7 cellular contexts compared by ENCODE assay signal in the genomic region with DNA sequence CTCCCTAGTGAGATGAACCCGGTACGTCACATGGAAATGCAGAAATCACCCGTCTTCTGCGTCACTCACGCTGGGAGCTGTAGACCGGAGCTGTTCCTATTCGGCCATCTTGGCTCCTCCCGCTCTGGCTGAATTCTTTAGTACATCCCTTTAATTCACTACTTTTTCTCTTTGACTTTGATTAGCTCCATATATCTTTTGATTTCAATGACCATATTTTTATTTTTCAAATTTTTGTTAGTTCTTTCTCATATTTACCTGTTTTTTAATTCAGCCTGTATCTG. TPM values are rescaled to one million over a fixed set of nuclear protein-coding genes. Genes with fewer than 3 reads are reported as not detected.
A peak's percentile ranks its signal among the peaks of the same experiment; 100 is the strongest.
DNase-seq lines count a peak whose midpoint lies in the region; ATAC-seq and TF ChIP-seq lines count a peak whose summit lies in the region.
"Not testable (repeated sequence)": the region's sequence is repeated elsewhere in the genome, so short reads cannot be mapped to it uniquely, and the experiment has no call there.

No MANE protein-coding gene starts in this region.

- not testable (repeated sequence) for TF ChIP-seq CTCF in CD8-positive, alpha-beta T cell (IDR thresholded peaks at IDR 0.05); HEK293 (tag by site-specific recombination; IDR thresholded peaks at IDR 0.05); RWPE1 (conservative IDR thresholded peaks at IDR 0.05; ENCODE audit: low read depth); fibroblast of villous mesenchyme (IDR thresholded peaks at IDR 0.05; ENCODE audit: insufficient read depth, low read depth, low read length); neural progenitor cell (IDR thresholded peaks at IDR 0.05)

- not testable (repeated sequence) for H3K79me2 ChIP-seq in neural progenitor cell (ENCODE audit: low read depth)

- H3K4me3 ChIP-seq in CD8-positive, alpha-beta T cell (ENCODE audit: low read depth, low read length); HEK293 (ENCODE audit: low read depth, low read length); neural progenitor cell: not testable (repeated sequence)
- H3K4me3 ChIP-seq in fibroblast of villous mesenchyme (ENCODE audit: low read depth, low read length) = peak overlapping the region; percentile 51

- not testable (repeated sequence) for DNase-seq in CD8-positive, alpha-beta T cell; RWPE1 (ENCODE audit: low spot score); activated CD8-positive, alpha-beta memory T cell treated with anti-CD3 and anti-CD28 coated beads, Interleukin-2, amount 10 ng/mL, durations not matched to agents 7 days and 5 days; activated naive CD8-positive, alpha-beta T cell treated with anti-CD3 and anti-CD28 coated beads for 36 hours; fibroblast of villous mesenchyme (ENCODE audit: low read depth); neural progenitor cell (ENCODE audit: low spot score)

- H3K36me3 Mint-ChIP-seq in CD8-positive, alpha-beta T cell; activated CD8-positive, alpha-beta memory T cell treated with anti-CD3 and anti-CD28 coated beads, Interleukin-2, amount 10 ng/mL, durations not matched to agents 7 days and 5 days; activated naive CD8-positive, alpha-beta T cell treated with anti-CD3 and anti-CD28 coated beads for 36 hours; neural progenitor cell: not testable (repeated sequence)

- not testable (repeated sequence) for H3K36me3 ChIP-seq in CD8-positive, alpha-beta T cell (ENCODE audit: insufficient read depth, low read length); HEK293 (ENCODE audit: control insufficient read depth in 2 of 2, insufficient read depth in 1 of 2, low read length in 2 of 2); neural progenitor cell

- not testable (repeated sequence) for H3K27me3 ChIP-seq in CD8-positive, alpha-beta T cell (ENCODE audit: insufficient read depth, low read length); neural progenitor cell

- H3K4me1 Mint-ChIP-seq in CD8-positive, alpha-beta T cell (ENCODE audit: low read depth) = peaks cover 38% of the 10 kb centered on the region
- peaks cover 23% of the 10 kb centered on the region for H3K4me1 Mint-ChIP-seq in activated CD8-positive, alpha-beta memory T cell treated with anti-CD3 and anti-CD28 coated beads, Interleukin-2, amount 10 ng/mL, durations not matched to agents 7 days and 5 days
- H3K4me1 Mint-ChIP-seq in activated naive CD8-positive, alpha-beta T cell treated with anti-CD3 and anti-CD28 coated beads for 36 hours = peaks cover 34% of the 10 kb centered on the region
- H3K4me1 Mint-ChIP-seq in neural progenitor cell = not testable (repeated sequence)

- CTCF ChIA-PET in CD8-positive, alpha-beta T cell (lab: Charles Lee) = interaction anchor here (1.0 kb wide), 1 partner anchor 18 kb away, joined by 3 read pairs; no protein-coding TSS in a partner anchor
- CTCF ChIA-PET in HEK293 (lab: Yijun Ruan, JAX) = interaction anchor here (0.6 to 0.7 kb wide), 2 partner anchors 16 to 176 kb away, joined by 3 read pairs; no protein-coding TSS in a partner anchor
- CTCF ChIA-PET in RWPE1 (lab: Yijun Ruan, JAX) = interaction anchor here (1.3 kb wide), 1 partner anchor 176 kb away, joined by 3 read pairs; no protein-coding TSS in a partner anchor
- CTCF ChIA-PET in activated CD8-positive, alpha-beta memory T cell treated with anti-CD3 and anti-CD28 coated beads, Interleukin-2, amount 10 ng/mL, durations not matched to agents 7 days and 5 days (lab: Charles Lee) = interaction anchor here (1.7 kb wide), 1 partner anchor 14 kb away, joined by 3 read pairs; no protein-coding TSS in a partner anchor

- H2AFZ ChIP-seq in neural progenitor cell (replicated peaks) = peak overlapping the region; percentile 9

- H3K9me3 Mint-ChIP-seq in CD8-positive, alpha-beta T cell; activated CD8-positive, alpha-beta memory T cell treated with anti-CD3 and anti-CD28 coated beads, Interleukin-2, amount 10 ng/mL, durations not matched to agents 7 days and 5 days (ENCODE audit: low read depth); activated naive CD8-positive, alpha-beta T cell treated with anti-CD3 and anti-CD28 coated beads for 36 hours: not testable (repeated sequence)
- H3K9me3 Mint-ChIP-seq in neural progenitor cell = peaks cover 12% of the 10 kb centered on the region

- not testable (repeated sequence) for H3K9me3 ChIP-seq in CD8-positive, alpha-beta T cell (ENCODE audit: low read length); HEK293 (ENCODE audit: control insufficient read depth, insufficient read depth, low read depth, low read length); neural progenitor cell (ENCODE audit: low read depth)

- intact Hi-C loops in CD8-positive, alpha-beta T cell (cut with DNase I, micrococcal nuclease) = not testable (repeated sequence)

- POLR2A ChIA-PET in CD8-positive, alpha-beta T cell (lab: Charles Lee) = interaction anchor here (1.7 to 1.9 kb wide), 2 partner anchors 8 to 10 kb away, joined by 5 read pairs; a partner anchor contains a TSS
- POLR2A ChIA-PET in HEK293 (lab: Yijun Ruan, JAX) = interaction anchor here (1.3 kb wide), 1 partner anchor 9 kb away, joined by 9 read pairs; a partner anchor contains a TSS
- POLR2A ChIA-PET in RWPE1 (lab: Yijun Ruan, JAX; ENCODE audit: low non-redundant PET) = not testable (repeated sequence)

- not testable (repeated sequence) for H3K27me3 Mint-ChIP-seq in CD8-positive, alpha-beta T cell (ENCODE audit: low read depth); activated CD8-positive, alpha-beta memory T cell treated with anti-CD3 and anti-CD28 coated beads, Interleukin-2, amount 10 ng/mL, durations not matched to agents 7 days and 5 days; activated naive CD8-positive, alpha-beta T cell treated with anti-CD3 and anti-CD28 coated beads for 36 hours; neural progenitor cell (ENCODE audit: insufficient read depth, low read depth)

- peak overlapping the region; percentile 62 for H3K27ac Mint-ChIP-seq in CD8-positive, alpha-beta T cell
- peak overlapping the region; percentile 11 for H3K27ac Mint-ChIP-seq in activated CD8-positive, alpha-beta memory T cell treated with anti-CD3 and anti-CD28 coated beads, Interleukin-2, amount 10 ng/mL, durations not matched to agents 7 days and 5 days
- H3K27ac Mint-ChIP-seq in activated naive CD8-positive, alpha-beta T cell treated with anti-CD3 and anti-CD28 coated beads for 36 hours; neural progenitor cell: not testable (repeated sequence)

- not testable (repeated sequence) for H4K20me1 ChIP-seq in neural progenitor cell (ENCODE audit: low read depth)

- not testable (repeated sequence) for ATAC-seq in CD8-positive, alpha-beta T cell; activated CD8-positive, alpha-beta memory T cell treated with anti-CD3 and anti-CD28 coated beads, Interleukin-2, amount 10 ng/mL, durations not matched to agents 7 days and 5 days

- peak overlapping the region; percentile 61 for H3K4me3 Mint-ChIP-seq in CD8-positive, alpha-beta T cell
- peak overlapping the region; percentile 20 for H3K4me3 Mint-ChIP-seq in activated CD8-positive, alpha-beta memory T cell treated with anti-CD3 and anti-CD28 coated beads, Interleukin-2, amount 10 ng/mL, durations not matched to agents 7 days and 5 days
- peak overlapping the region; percentile 29 for H3K4me3 Mint-ChIP-seq in activated naive CD8-positive, alpha-beta T cell treated with anti-CD3 and anti-CD28 coated beads for 36 hours
- not testable (repeated sequence) for H3K4me3 Mint-ChIP-seq in neural progenitor cell

- not testable (repeated sequence) for H3K27ac ChIP-seq in CD8-positive, alpha-beta T cell (ENCODE audit: low read depth, low read length); neural progenitor cell
- peak overlapping the region; percentile 43; the same call in 1 of the 2 replicates for H3K27ac ChIP-seq in HEK293 (ENCODE audit: extremely low read depth, low read depth, low read length)
- H3K27ac ChIP-seq in RWPE1 = peak overlapping the region; percentile 62

- H3K4me2 ChIP-seq in neural progenitor cell = not testable (repeated sequence)

- H3F3A ChIP-seq in neural progenitor cell (ENCODE audit: low read depth) = not testable (repeated sequence)

- H3K9ac ChIP-seq in neural progenitor cell = not testable (repeated sequence)

- H3K4me1 ChIP-seq in CD8-positive, alpha-beta T cell (ENCODE audit: insufficient read depth, low read length) = peaks cover 22% of the 10 kb centered on the region
- H3K4me1 ChIP-seq in HEK293 (ENCODE audit: control insufficient read depth, insufficient read depth, low read length); neural progenitor cell: not testable (repeated sequence)

RNA-seq across cellular contexts. Expression of a gene that starts 8.7 kb away (rescaled TPM):
- total RNA-seq in CD8-positive, alpha-beta T cell = 10 to 100 TPM; 46.5 to 49.3 TPM
- 10 to 100 TPM; 28.8 to 30.2 TPM for total RNA-seq in activated CD8-positive, alpha-beta memory T cell treated with anti-CD3 and anti-CD28 coated beads, Interleukin-2, amount 10 ng/mL, durations not matched to agents 7 days and 5 days
- total RNA-seq in activated naive CD8-positive, alpha-beta T cell treated with anti-CD3 and anti-CD28 coated beads for 36 hours = 10 to 100 TPM; 17.0 to 18.3 TPM
- total RNA-seq in fibroblast of villous mesenchyme = 63.5 and 78.2 TPM in 2 replicates
- 20.0 and 28.6 TPM in 2 replicates for total RNA-seq in neural progenitor cell (ENCODE audit: low replicate concordance)
